Comparison of ENCODE assay signal across 1 cellular context in the genomic region with DNA sequence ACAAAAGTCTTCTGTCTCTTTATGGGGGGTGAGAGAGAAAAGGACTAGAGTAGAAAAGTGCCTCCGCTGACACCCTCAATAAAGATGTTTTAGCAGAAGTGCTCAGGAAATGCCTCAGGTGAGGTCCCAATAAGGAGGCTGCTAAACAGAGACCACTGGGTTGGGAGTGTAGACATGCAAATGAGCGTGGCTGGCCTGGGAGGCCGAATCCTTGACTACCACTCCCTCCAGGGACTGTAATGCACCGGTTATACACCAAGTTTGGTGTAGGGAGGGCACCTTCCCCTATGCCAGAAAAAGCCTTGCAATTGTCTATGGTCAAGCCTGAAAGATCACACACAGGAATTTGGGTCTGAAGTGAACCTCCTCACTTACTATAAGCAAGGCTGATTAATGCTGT.
TF ChIP-seq lines count a peak whose summit lies in the region.

No MANE protein-coding gene starts in this region.

TF ChIP-seq in endothelial cell of umbilical vein, 7 proteins besides CTCF, POLR2A, EP300 and RAD21 (continued from another document):
- TF ChIP-seq GATA2 (IDR thresholded peaks at IDR 0.05; ENCODE audit: insufficient read depth, insufficient read length, low read depth, low read length) (no peak), FOS (IDR thresholded peaks at IDR 0.05; ENCODE audit: borderline replicate concordance, insufficient read depth, low read length) (no peak), POLR2AphosphoS5 (IDR thresholded peaks at IDR 0.05; ENCODE audit: insufficient read depth, low read depth, low read length) (no peak), EZH2 (IDR thresholded peaks at IDR 0.05; ENCODE audit: borderline replicate concordance, low read depth, low read length, severe bottlenecking) (no peak), JUN (IDR thresholded peaks at IDR 0.05; ENCODE audit: borderline replicate concordance, insufficient read depth, insufficient read length, low read depth) (no peak)
- TF ChIP-seq, protein P1, sequence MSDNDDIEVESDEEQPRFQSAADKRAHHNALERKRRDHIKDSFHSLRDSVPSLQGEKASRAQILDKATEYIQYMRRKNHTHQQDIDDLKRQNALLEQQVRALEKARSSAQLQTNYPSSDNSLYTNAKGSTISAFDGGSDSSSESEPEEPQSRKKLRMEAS (IDR thresholded peaks at IDR 0.05; ENCODE audit: insufficient read depth, insufficient read length) = no peak
